8 cellular contexts compared by ENCODE assay signal in genomic region chr3:4303187-4304123, GRCh38. TPM values are rescaled to one million over a fixed set of nuclear protein-coding genes. Genes with fewer than 3 reads are reported as not detected.
DNase-seq lines count a peak whose midpoint lies in the region; ATAC-seq and TF ChIP-seq lines count a peak whose summit lies in the region.

TSS of gene SETMAR (plus strand) at chr3:4303369. CDS start at chr3:4303371, 2 bp downstream.

- H3K4me3 ChIP-seq in BLaER1 treated with 17β-estradiol and CSF1 and Interleukin-3, amounts not matched to agents 10 nM and 100 nM: peak within 1 kb of the TSS; percentile 64 to 90 (median 79)
- peak within 1 kb of the TSS; percentile 45 to 87 (median 74) for H3K4me3 ChIP-seq in right lobe of liver

- intact Hi-C loops in right lobe of liver (cut with DNase I): no loop called here

- peak; percentile 67 for TF ChIP-seq POLR2A in right lobe of liver (IDR thresholded peaks at IDR 0.05)

- peaks cover 0 to 15% (median 0%) of the 10 kb centered on the region in 11 experiments; a peak in 5 of 22 replicates for H3K9me3 ChIP-seq in BLaER1 treated with 17β-estradiol and CSF1 and Interleukin-3, amounts not matched to agents 10 nM and 100 nM (replicated peaks in 1 of 11)
- no peaks in the 10 kb centered on the region for H3K9me3 ChIP-seq in right lobe of liver

- peaks cover 0 to 39% (median 30%) of the 10 kb centered on the region in 11 experiments; a peak in 19 of 22 replicates for H3K36me3 ChIP-seq in BLaER1 treated with 17β-estradiol and CSF1 and Interleukin-3, amounts not matched to agents 10 nM and 100 nM
- no peaks in the 10 kb centered on the region for H3K36me3 ChIP-seq in right lobe of liver

- H3K9ac ChIP-seq in BLaER1 treated with 17β-estradiol and CSF1 and Interleukin-3, amounts not matched to agents 10 nM and 100 nM: peak within 1 kb of the TSS; percentile 92 to 98 (median 97)

- whole genome bisulfite sequencing in right lobe of liver (ENCODE audit: insufficient coverage, low coverage, low lambda C conversion rate, missing lambda C conversion rate): 0% methylated on average over 23 of the region's 62 CpGs

- H3K27me3 ChIP-seq in BLaER1 treated with 17β-estradiol and CSF1 and Interleukin-3, amounts not matched to agents 10 nM and 100 nM: no peaks in the 10 kb centered on the region
- H3K27me3 ChIP-seq in right lobe of liver: no peaks in the 10 kb centered on the region

- DNase-seq in NCI-H526 treated with DMSO at 0.1 percent for 48 hours (lab: John Stamatoyannopoulos, UW): peak; percentile 81
- DNase-seq in activated CD4-positive, alpha-beta T cell treated with anti-CD3 and anti-CD28 coated beads, Interleukin-2, amount 50 U/mL, for 48 hours: peak; percentile 88 to 90
- DNase-seq in dermis microvascular lymphatic vessel endothelial cell (ENCODE audit: low read depth in 2 of 2): peak; percentile 52 to 83
- peak; percentile 89 to 91 (median 91) for DNase-seq in right lobe of liver
- DNase-seq in stimulated activated CD4-positive, alpha-beta T cell treated with anti-CD3 and anti-CD28 coated beads, Interleukin-4, amount 100 ng/mL, for 4 hours: peak; percentile 82

- peak within 1 kb of the TSS; percentile 91 to 99 (median 97) for H3K27ac ChIP-seq in BLaER1 treated with 17β-estradiol and CSF1 and Interleukin-3, amounts not matched to agents 10 nM and 100 nM
- peak within 1 kb of the TSS; percentile 79 to 93 (median 92) for H3K27ac ChIP-seq in right lobe of liver

- peaks cover 12 to 21% (median 18%) of the 10 kb centered on the region in 10 experiments; a peak in 19 of 20 replicates for H3K4me1 ChIP-seq in BLaER1 treated with 17β-estradiol and CSF1 and Interleukin-3, amounts not matched to agents 10 nM and 100 nM
- H3K4me1 ChIP-seq in right lobe of liver: peaks cover 0 to 24% (median 3%) of the 10 kb centered on the region in 4 donors

- peak within 1 kb of the TSS; percentile 63 to 86 (median 81) for H3K4me2 ChIP-seq in BLaER1 treated with 17β-estradiol and CSF1 and Interleukin-3, amounts not matched to agents 10 nM and 100 nM

- TF ChIP-seq CTCF in right lobe of liver (IDR thresholded peaks at IDR 0.05): no peak

- ATAC-seq in GM19324 (IDR thresholded peaks at IDR 0.05; ENCODE audit: low FRiP score, unreplicated experiment): peak; percentile 100
- ATAC-seq in HG03460 (IDR thresholded peaks at IDR 0.05; ENCODE audit: unreplicated experiment): peak; percentile 98
- ATAC-seq in right lobe of liver: peak; percentile 97 to 98 (median 98)

- H4K20me1 ChIP-seq in BLaER1 treated with 17β-estradiol and CSF1 and Interleukin-3, amounts not matched to agents 10 nM and 100 nM: peaks cover 0 to 1% (median 0%) of the 10 kb centered on the region in 11 experiments; a peak in 2 of 22 replicates

RNA-seq across cellular contexts. Expression of gene SETMAR, which starts in this region (rescaled TPM):
- total RNA-seq in dermis microvascular lymphatic vessel endothelial cell (9.4 and 10.1 TPM in 2 replicates), right lobe of liver (1 to 10 TPM; 5.7 to 8.9 (median 7.0) TPM)

Comparison
In these comparisons a context has a peak if more than half of its experiments do, and no peak if none do; other contexts are left out.
1. Peak in every context shown above with its lines: DNase-seq, ATAC-seq, H3K4me3 ChIP-seq and H3K27ac ChIP-seq.